1 cellular context compared by ENCODE assay signal in genomic region chr4:129336457-129336856, GRCh38.
TF ChIP-seq lines count a peak whose summit lies in the region.

No MANE protein-coding gene starts in this region.

TF ChIP-seq in GM23338, 12 proteins besides CTCF, POLR2A, EP300 and RAD21 (continued from another document):
- TF ChIP-seq ZNF462 (CRISPR knock-in tag; IDR thresholded peaks at IDR 0.05) = no peak
- TF ChIP-seq ETS1 (IDR thresholded peaks at IDR 0.05) = no peak
- TF ChIP-seq EZH2phosphoT487 (IDR thresholded peaks at IDR 0.05; ENCODE audit: unreplicated experiment) = no peak
- no peak for TF ChIP-seq REST (IDR thresholded peaks at IDR 0.05; ENCODE audit: unreplicated experiment)
